Comparison of ENCODE assay signal across 1 cellular context in the genomic region with DNA sequence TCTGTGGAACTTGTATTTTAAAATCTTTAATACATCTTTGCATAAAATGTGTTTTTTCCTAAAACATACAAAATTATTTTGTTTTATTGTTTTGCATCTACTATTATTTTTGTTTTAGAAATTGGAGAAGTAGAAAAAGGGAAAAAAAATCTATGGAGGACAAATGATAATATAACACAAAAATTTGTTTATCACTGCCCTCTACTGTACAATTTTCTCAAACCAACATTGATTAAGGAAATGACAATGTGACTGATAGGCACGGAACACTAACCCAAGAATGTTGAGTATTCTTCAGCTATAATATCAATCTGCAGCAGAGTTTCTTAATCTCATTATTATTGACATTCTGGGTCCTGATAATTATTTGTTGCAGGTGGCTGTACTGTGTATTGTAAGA.
TF ChIP-seq lines count a peak whose summit lies in the region.

No MANE protein-coding gene starts in this region.

TF ChIP-seq in HepG2, 621 proteins besides CTCF, POLR2A, EP300 and RAD21:
- TF ChIP-seq ZNF143 (CRISPR knock-in tag; IDR thresholded peaks at IDR 0.05) (no peak), ZNF383 (CRISPR knock-in tag; IDR thresholded peaks at IDR 0.05; ENCODE audit: borderline replicate concordance) (no peak), E2F2 (CRISPR knock-in tag; IDR thresholded peaks at IDR 0.05; ENCODE audit: borderline replicate concordance) (no peak), STAG1 (CRISPR knock-in tag; IDR thresholded peaks at IDR 0.05) (peak; percentile 36), TBX3 (IDR thresholded peaks at IDR 0.05; ENCODE audit: borderline replicate concordance) (no peak), ZNF704 (CRISPR knock-in tag; IDR thresholded peaks at IDR 0.05; ENCODE audit: borderline replicate concordance) (no peak), ZNF724P (CRISPR knock-in tag; IDR thresholded peaks at IDR 0.05; ENCODE audit: borderline replicate concordance) (no peak)
- TF ChIP-seq, protein P1, sequence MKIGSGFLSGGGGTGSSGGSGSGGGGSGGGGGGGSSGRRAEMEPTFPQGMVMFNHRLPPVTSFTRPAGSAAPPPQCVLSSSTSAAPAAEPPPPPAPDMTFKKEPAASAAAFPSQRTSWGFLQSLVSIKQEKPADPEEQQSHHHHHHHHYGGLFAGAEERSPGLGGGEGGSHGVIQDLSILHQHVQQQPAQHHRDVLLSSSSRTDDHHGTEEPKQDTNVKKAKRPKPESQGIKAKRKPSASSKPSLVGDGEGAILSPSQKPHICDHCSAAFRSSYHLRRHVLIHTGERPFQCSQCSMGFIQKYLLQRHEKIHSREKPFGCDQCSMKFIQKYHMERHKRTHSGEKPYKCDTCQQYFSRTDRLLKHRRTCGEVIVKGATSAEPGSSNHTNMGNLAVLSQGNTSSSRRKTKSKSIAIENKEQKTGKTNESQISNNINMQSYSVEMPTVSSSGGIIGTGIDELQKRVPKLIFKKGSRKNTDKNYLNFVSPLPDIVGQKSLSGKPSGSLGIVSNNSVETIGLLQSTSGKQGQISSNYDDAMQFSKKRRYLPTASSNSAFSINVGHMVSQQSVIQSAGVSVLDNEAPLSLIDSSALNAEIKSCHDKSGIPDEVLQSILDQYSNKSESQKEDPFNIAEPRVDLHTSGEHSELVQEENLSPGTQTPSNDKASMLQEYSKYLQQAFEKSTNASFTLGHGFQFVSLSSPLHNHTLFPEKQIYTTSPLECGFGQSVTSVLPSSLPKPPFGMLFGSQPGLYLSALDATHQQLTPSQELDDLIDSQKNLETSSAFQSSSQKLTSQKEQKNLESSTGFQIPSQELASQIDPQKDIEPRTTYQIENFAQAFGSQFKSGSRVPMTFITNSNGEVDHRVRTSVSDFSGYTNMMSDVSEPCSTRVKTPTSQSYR (CRISPR knock-in tag; IDR thresholded peaks at IDR 0.05; ENCODE audit: borderline replicate concordance) = no peak
